Comparison of ENCODE assay signal across 21 cellular contexts in the genomic region with DNA sequence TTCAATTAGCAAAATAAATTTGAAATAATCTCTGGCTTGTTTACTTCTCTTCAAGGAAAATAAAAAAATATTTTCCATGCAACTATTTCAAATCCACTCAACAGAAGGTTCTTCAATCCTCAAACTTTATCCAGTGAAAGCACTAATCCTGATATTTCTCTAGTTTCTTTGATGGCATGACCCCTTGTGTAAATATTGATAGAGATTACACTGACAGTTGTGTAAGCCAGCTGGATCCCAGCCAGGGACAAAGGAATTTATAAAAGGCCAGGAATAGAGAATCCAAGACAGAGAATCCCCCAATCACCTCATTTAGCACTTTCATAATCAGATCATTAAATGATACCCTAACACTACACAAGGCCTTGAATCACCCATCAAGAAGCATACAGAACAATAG.
A peak's percentile ranks its signal among the peaks of the same experiment; 100 is the strongest.
DNase-seq lines count a peak whose midpoint lies in the region; ATAC-seq and TF ChIP-seq lines count a peak whose summit lies in the region.
"Had no signal": no experiment of that assay in that cellular context is flagged by ENCODE, and none has a peak within 500 bp of the region (broad histone marks: within the 10 kb centered on the region; RNA-seq: fewer than 3 reads in every experiment).

No MANE protein-coding gene starts in this region.

- no peak overlapping the region for H3K4me3 ChIP-seq in SK-N-SH (ENCODE audit: low read depth in 2 of 2, low read length in 1 of 2)
- H3K4me3 ChIP-seq: neural progenitor cell, psoas muscle had no signal

- no peak overlapping the region for H3K27ac ChIP-seq in SK-N-SH (ENCODE audit: low read depth in 2 of 2, low read length in 1 of 2)
- H3K27ac ChIP-seq: 22Rv1, neural progenitor cell, psoas muscle had no signal

- H4K20me1 ChIP-seq in SK-N-SH (ENCODE audit: insufficient read depth), result no peaks in the 10 kb centered on the region

- no peaks in the 10 kb centered on the region for H3K9me3 Mint-ChIP-seq in activated T-helper 17 cell treated with anti-CD3 and anti-CD28 coated beads, Interleukin-2, amount 50 U/mL, for 72 hours
- H3K9me3 Mint-ChIP-seq: activated CD8-positive, alpha-beta T cell treated with anti-CD3 and anti-CD28 coated beads for 36 hours; activated T-cell treated with anti-CD3 and anti-CD28 coated beads, Interleukin-2, amount 50 U/mL, for 24 hours; neural progenitor cell; T-helper 2 cell treated with Interferon-gamma antibody and Interleukin-4, amounts not matched to agents 5 μg/mL and 100 μg/mL, for 36 hours; WTC11 had no signal

- H3K9ac ChIP-seq in SK-N-SH, result no peak overlapping the region
- H3K9ac ChIP-seq: neural progenitor cell had no signal

- H3K36me3 ChIP-seq in SK-N-SH (replicated peaks in 1 of 2; ENCODE audit: control insufficient read depth in 1 of 2, insufficient read depth in 2 of 2, low read length in 1 of 2), result no peaks in the 10 kb centered on the region
- H3K36me3 ChIP-seq: neural progenitor cell had no signal

- H3K27ac Mint-ChIP-seq in activated T-helper 17 cell treated with anti-CD3 and anti-CD28 coated beads, Interleukin-2, amount 50 U/mL, for 72 hours, result no peak overlapping the region
- H3K27ac Mint-ChIP-seq: activated CD8-positive, alpha-beta T cell treated with anti-CD3 and anti-CD28 coated beads for 36 hours; activated T-cell treated with anti-CD3 and anti-CD28 coated beads, Interleukin-2, amount 50 U/mL, for 24 hours; neural progenitor cell; T-helper 2 cell treated with Interferon-gamma antibody and Interleukin-4, amounts not matched to agents 5 μg/mL and 100 μg/mL, for 36 hours had no signal

- no peaks in the 10 kb centered on the region for H3K36me3 Mint-ChIP-seq in activated T-helper 17 cell treated with anti-CD3 and anti-CD28 coated beads, Interleukin-2, amount 50 U/mL, for 72 hours (ENCODE audit: low read depth)
- H3K36me3 Mint-ChIP-seq: neural progenitor cell had no signal

- no peak overlapping the region for H2AFZ ChIP-seq in SK-N-SH (ENCODE audit: low read depth)
- H2AFZ ChIP-seq: neural progenitor cell had no signal

- no peaks in the 10 kb centered on the region for H3K27me3 ChIP-seq in SK-N-SH (ENCODE audit: insufficient read depth)
- H3K27me3 ChIP-seq: neural progenitor cell had no signal

- H3K4me1 ChIP-seq in SK-N-SH (ENCODE audit: control insufficient read depth in 1 of 2, insufficient read depth in 2 of 2, low read depth in 1 of 2, low read length in 1 of 2), result peaks cover 0 to 8% of the 10 kb centered on the region in 2 experiments; a peak in 2 of 4 replicates
- H3K4me1 ChIP-seq: psoas muscle had no signal

- no peaks in the 10 kb centered on the region for H3K79me2 ChIP-seq in SK-N-SH (ENCODE audit: insufficient read depth)

- H3F3A ChIP-seq in SK-N-SH (replicated peaks; ENCODE audit: insufficient read depth), result no peaks in the 10 kb centered on the region

- DNase-seq in DMS 273 (lab: John Stamatoyannopoulos, UW; ENCODE audit: unreplicated experiment) (peak; percentile 4), DMS 273 treated with DMSO at 0.1 percent for 48 hours (lab: John Stamatoyannopoulos, UW) (no peak), EL (peak; percentile 8), SK-N-SH (no peak), left kidney (ENCODE audit: low read depth, low spot score) (peak; percentile 39), GOT3 (lab: John Stamatoyannopoulos, UW) (no peak), inferior parietal cortex (ENCODE audit: extremely low spot score) (no peak)
- DNase-seq: activated CD8-positive, alpha-beta T cell treated with anti-CD3 and anti-CD28 coated beads for 36 hours; activated naive CD4-positive, alpha-beta T cell treated with anti-CD3 and anti-CD28 coated beads, Interleukin-2, amount 50 U/mL, for 16 hours; activated T-cell treated with anti-CD3 and anti-CD28 coated beads, Interleukin-2, amount 50 U/mL, for 24 hours; Calu3; GDM1; H7; Kasumi-1; NCI-H446; psoas muscle had no signal

- no peak for TF ChIP-seq RAD21 in SK-N-SH (IDR thresholded peaks at IDR 0.05; ENCODE audit: low read length)

- TF ChIP-seq CTCF in SK-N-SH (IDR thresholded peaks at IDR 0.05), result no peak

- POLR2A ChIA-PET in SK-N-SH (lab: Yijun Ruan, JAX), result interaction anchor here (0.6 kb wide), 1 partner anchor 15 kb away, joined by 3 read pairs; no protein-coding TSS in a partner anchor

- H3K4me3 Mint-ChIP-seq in activated T-helper 17 cell treated with anti-CD3 and anti-CD28 coated beads, Interleukin-2, amount 50 U/mL, for 72 hours, result no peak overlapping the region
- H3K4me3 Mint-ChIP-seq: activated CD8-positive, alpha-beta T cell treated with anti-CD3 and anti-CD28 coated beads for 36 hours; activated T-cell treated with anti-CD3 and anti-CD28 coated beads, Interleukin-2, amount 50 U/mL, for 24 hours; neural progenitor cell; T-helper 2 cell treated with Interferon-gamma antibody and Interleukin-4, amounts not matched to agents 5 μg/mL and 100 μg/mL, for 36 hours; WTC11 had no signal

- H3K9me2 ChIP-seq in SK-N-SH, result no peaks in the 10 kb centered on the region

- TF ChIP-seq EP300 in SK-N-SH (IDR thresholded peaks at IDR 0.05; ENCODE audit: borderline replicate concordance in 1 of 2, low read depth in 1 of 2, low read length in 1 of 2), result no peak

- no peaks in the 10 kb centered on the region for H3K9me3 ChIP-seq in SK-N-SH
- H3K9me3 ChIP-seq: psoas muscle had no signal

- CTCF ChIA-PET in SK-N-SH (lab: Yijun Ruan, JAX), result interaction anchor here (0.6 to 1.2 kb wide), 2 partner anchors 79 to 95 kb away, joined by 3 to 4 read pairs; no protein-coding TSS in a partner anchor

- H3K4me2 ChIP-seq in SK-N-SH, result no peak overlapping the region
- H3K4me2 ChIP-seq: neural progenitor cell had no signal

- ATAC-seq in activated T-helper 17 cell treated with anti-CD3 and anti-CD28 coated beads, Interleukin-2, amount 50 U/mL, for 72 hours (replicated peaks), result no peak
- ATAC-seq: activated CD8-positive, alpha-beta T cell treated with anti-CD3 and anti-CD28 coated beads for 36 hours; psoas muscle; WTC11 had no signal

- peaks cover 7% of the 10 kb centered on the region for H3K4me1 Mint-ChIP-seq in activated T-helper 17 cell treated with anti-CD3 and anti-CD28 coated beads, Interleukin-2, amount 50 U/mL, for 72 hours
- H3K4me1 Mint-ChIP-seq: neural progenitor cell had no signal

- H3K27me3 Mint-ChIP-seq in activated T-helper 17 cell treated with anti-CD3 and anti-CD28 coated beads, Interleukin-2, amount 50 U/mL, for 72 hours, result peaks cover 5% of the 10 kb centered on the region
- H3K27me3 Mint-ChIP-seq: activated T-cell treated with anti-CD3 and anti-CD28 coated beads, Interleukin-2, amount 50 U/mL, for 24 hours had no signal

TF ChIP-seq in SK-N-SH, 30 proteins besides CTCF, POLR2A, EP300 and RAD21:
- TF ChIP-seq NFIC (IDR thresholded peaks at IDR 0.05; ENCODE audit: borderline replicate concordance) (peak; percentile 26; the same call in 1 of the 2 replicates), REST (IDR thresholded peaks at IDR 0.05; ENCODE audit: low read depth, low read length) (no peak), POLR2AphosphoS5 (IDR thresholded peaks at IDR 0.05; ENCODE audit: low read depth, low read length) (no peak), CHD2 (IDR thresholded peaks at IDR 0.05; ENCODE audit: low read length, partially characterized antibody) (no peak)
- TF ChIP-seq, protein P1, sequence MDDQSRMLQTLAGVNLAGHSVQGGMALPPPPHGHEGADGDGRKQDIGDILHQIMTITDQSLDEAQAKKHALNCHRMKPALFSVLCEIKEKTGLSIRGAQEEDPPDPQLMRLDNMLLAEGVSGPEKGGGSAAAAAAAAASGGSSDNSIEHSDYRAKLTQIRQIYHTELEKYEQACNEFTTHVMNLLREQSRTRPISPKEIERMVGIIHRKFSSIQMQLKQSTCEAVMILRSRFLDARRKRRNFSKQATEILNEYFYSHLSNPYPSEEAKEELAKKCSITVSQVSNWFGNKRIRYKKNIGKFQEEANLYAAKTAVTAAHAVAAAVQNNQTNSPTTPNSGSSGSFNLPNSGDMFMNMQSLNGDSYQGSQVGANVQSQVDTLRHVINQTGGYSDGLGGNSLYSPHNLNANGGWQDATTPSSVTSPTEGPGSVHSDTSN (IDR thresholded peaks at IDR 0.05), result no peak

Comparison
In these comparisons a context has a peak if more than half of its experiments do, and no peak if none do; other contexts are left out.
1. DNase-seq: peak in DMS 273 (single experiment), EL (single experiment) and left kidney (single experiment); none in DMS 273 treated with DMSO at 0.1 percent for 48 hours (single experiment), SK-N-SH (single experiment), GOT3 (single experiment) and inferior parietal cortex (single experiment).